ENCODE assay signal across 1 cellular context in the genomic region with DNA sequence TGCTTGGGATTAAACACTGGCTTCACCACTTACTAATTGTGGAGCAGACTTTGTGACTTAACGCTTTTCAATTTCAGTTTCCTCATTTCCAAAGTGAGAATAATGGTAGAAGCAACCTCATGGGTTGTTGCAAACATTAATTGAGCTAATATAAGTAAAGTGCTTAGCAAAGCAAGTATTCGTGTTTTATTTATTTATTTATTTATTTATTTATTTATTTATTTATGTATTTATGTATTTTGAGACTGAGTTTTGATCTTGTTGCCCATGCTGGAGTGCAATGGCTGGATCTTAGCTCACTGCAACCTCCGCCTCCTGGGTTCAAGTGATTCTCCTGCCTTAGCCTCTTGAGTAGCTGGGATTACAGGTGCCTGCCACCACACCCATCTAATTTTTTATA.
A peak's percentile ranks its signal among the peaks of the same experiment; 100 is the strongest.
TF ChIP-seq lines count a peak whose summit lies in the region.

No MANE protein-coding gene starts in this region.

TF ChIP-seq in HEK293, 187 proteins besides CTCF, POLR2A, EP300 and RAD21 (continued from another document):
- TF ChIP-seq, protein P1, sequence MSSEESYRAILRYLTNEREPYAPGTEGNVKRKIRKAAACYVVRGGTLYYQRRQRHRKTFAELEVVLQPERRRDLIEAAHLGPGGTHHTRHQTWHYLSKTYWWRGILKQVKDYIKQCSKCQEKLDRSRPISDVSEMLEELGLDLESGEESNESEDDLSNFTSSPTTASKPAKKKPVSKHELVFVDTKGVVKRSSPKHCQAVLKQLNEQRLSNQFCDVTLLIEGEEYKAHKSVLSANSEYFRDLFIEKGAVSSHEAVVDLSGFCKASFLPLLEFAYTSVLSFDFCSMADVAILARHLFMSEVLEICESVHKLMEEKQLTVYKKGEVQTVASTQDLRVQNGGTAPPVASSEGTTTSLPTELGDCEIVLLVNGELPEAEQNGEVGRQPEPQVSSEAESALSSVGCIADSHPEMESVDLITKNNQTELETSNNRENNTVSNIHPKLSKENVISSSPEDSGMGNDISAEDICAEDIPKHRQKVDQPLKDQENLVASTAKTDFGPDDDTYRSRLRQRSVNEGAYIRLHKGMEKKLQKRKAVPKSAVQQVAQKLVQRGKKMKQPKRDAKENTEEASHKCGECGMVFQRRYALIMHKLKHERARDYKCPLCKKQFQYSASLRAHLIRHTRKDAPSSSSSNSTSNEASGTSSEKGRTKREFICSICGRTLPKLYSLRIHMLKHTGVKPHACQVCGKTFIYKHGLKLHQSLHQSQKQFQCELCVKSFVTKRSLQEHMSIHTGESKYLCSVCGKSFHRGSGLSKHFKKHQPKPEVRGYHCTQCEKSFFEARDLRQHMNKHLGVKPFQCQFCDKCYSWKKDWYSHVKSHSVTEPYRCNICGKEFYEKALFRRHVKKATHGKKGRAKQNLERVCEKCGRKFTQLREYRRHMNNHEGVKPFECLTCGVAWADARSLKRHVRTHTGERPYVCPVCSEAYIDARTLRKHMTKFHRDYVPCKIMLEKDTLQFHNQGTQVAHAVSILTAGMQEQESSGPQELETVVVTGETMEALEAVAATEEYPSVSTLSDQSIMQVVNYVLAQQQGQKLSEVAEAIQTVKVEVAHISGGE (tag by site-specific recombination; conservative IDR thresholded peaks at IDR 0.05; ENCODE audit: low read depth), result peak; percentile 69
- TF ChIP-seq ZNF510 (tag by site-specific recombination; IDR thresholded peaks at IDR 0.05; ENCODE audit: insufficient replicate concordance), result peak; percentile 57
